In the genomic region with DNA sequence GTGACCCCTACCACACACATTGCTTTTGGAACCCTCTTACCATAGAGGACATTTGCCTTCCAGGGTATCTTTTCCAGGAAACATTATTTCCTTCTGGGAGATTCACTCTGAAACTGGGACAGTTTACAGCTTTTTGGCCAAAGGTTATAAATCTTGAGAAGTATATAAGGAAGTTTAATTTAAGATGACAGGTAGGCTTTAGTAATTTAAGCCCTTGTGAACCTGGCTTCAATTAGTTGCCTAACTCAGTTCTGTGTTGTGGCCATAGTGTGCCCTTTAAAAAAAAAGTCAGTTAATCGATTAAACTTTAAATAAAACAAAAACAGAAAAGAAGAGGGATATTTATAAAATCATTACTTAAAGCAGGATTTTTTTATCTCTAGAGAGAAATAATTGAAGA, we compare ENCODE assay signal across 2 cellular contexts.
TF ChIP-seq lines count a peak whose summit lies in the region.

No MANE protein-coding gene starts in this region.

TF ChIP-seq in IMR-90, 13 proteins besides CTCF, POLR2A, EP300 and RAD21 (continued from another document):
- TF ChIP-seq MAZ (IDR thresholded peaks at IDR 0.05; ENCODE audit: borderline replicate concordance, low read depth, low read length), result no peak
- TF ChIP-seq MAFK (IDR thresholded peaks at IDR 0.05; ENCODE audit: low read depth, low read length), result no peak
- no peak for TF ChIP-seq MXI1 (IDR thresholded peaks at IDR 0.05; ENCODE audit: borderline replicate concordance, low read depth, low read length)
- TF ChIP-seq RCOR1 (IDR thresholded peaks at IDR 0.05; ENCODE audit: insufficient replicate concordance, low read length), result no peak
- TF ChIP-seq CEBPB (IDR thresholded peaks at IDR 0.05; ENCODE audit: low read depth, low read length), result no peak
- TF ChIP-seq BHLHE40 (IDR thresholded peaks at IDR 0.05; ENCODE audit: low read depth, low read length), result no peak
- TF ChIP-seq FOS (IDR thresholded peaks at IDR 0.05; ENCODE audit: low read depth, low read length), result no peak
- TF ChIP-seq SMC3 (IDR thresholded peaks at IDR 0.05; ENCODE audit: low read depth, low read length), result no peak
- TF ChIP-seq RFX5 (IDR thresholded peaks at IDR 0.05; ENCODE audit: low read depth, low read length), result no peak
- TF ChIP-seq, protein P1, sequence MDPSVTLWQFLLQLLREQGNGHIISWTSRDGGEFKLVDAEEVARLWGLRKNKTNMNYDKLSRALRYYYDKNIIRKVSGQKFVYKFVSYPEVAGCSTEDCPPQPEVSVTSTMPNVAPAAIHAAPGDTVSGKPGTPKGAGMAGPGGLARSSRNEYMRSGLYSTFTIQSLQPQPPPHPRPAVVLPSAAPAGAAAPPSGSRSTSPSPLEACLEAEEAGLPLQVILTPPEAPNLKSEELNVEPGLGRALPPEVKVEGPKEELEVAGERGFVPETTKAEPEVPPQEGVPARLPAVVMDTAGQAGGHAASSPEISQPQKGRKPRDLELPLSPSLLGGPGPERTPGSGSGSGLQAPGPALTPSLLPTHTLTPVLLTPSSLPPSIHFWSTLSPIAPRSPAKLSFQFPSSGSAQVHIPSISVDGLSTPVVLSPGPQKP (IDR thresholded peaks at IDR 0.05; ENCODE audit: borderline replicate concordance, low read depth, low read length), result no peak

TF ChIP-seq in SK-N-SH treated with all-trans-retinoic acid at 6 μM for 48 hours, 23 proteins besides CTCF, POLR2A, EP300 and RAD21:
- TF ChIP-seq, protein P2, sequence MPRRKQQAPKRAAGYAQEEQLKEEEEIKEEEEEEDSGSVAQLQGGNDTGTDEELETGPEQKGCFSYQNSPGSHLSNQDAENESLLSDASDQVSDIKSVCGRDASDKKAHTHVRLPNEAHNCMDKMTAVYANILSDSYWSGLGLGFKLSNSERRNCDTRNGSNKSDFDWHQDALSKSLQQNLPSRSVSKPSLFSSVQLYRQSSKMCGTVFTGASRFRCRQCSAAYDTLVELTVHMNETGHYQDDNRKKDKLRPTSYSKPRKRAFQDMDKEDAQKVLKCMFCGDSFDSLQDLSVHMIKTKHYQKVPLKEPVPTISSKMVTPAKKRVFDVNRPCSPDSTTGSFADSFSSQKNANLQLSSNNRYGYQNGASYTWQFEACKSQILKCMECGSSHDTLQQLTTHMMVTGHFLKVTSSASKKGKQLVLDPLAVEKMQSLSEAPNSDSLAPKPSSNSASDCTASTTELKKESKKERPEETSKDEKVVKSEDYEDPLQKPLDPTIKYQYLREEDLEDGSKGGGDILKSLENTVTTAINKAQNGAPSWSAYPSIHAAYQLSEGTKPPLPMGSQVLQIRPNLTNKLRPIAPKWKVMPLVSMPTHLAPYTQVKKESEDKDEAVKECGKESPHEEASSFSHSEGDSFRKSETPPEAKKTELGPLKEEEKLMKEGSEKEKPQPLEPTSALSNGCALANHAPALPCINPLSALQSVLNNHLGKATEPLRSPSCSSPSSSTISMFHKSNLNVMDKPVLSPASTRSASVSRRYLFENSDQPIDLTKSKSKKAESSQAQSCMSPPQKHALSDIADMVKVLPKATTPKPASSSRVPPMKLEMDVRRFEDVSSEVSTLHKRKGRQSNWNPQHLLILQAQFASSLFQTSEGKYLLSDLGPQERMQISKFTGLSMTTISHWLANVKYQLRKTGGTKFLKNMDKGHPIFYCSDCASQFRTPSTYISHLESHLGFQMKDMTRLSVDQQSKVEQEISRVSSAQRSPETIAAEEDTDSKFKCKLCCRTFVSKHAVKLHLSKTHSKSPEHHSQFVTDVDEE (CRISPR knock-in tag; IDR thresholded peaks at IDR 0.05), result no peak
- TF ChIP-seq, protein P3, sequence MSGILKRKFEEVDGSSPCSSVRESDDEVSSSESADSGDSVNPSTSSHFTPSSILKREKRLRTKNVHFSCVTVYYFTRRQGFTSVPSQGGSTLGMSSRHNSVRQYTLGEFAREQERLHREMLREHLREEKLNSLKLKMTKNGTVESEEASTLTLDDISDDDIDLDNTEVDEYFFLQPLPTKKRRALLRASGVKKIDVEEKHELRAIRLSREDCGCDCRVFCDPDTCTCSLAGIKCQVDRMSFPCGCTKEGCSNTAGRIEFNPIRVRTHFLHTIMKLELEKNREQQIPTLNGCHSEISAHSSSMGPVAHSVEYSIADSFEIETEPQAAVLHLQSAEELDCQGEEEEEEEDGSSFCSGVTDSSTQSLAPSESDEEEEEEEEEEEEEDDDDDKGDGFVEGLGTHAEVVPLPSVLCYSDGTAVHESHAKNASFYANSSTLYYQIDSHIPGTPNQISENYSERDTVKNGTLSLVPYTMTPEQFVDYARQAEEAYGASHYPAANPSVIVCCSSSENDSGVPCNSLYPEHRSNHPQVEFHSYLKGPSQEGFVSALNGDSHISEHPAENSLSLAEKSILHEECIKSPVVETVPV (CRISPR knock-in tag; IDR thresholded peaks at IDR 0.05), result no peak
- no peak for TF ChIP-seq GLIS3 (CRISPR knock-in tag; IDR thresholded peaks at IDR 0.05)
- no peak for TF ChIP-seq CSDC2 (CRISPR knock-in tag; IDR thresholded peaks at IDR 0.05)
- no peak for TF ChIP-seq ARNTL (CRISPR knock-in tag; IDR thresholded peaks at IDR 0.05; ENCODE audit: borderline replicate concordance, low read depth)
- TF ChIP-seq ZFP30 (CRISPR knock-in tag; IDR thresholded peaks at IDR 0.05), result no peak
- TF ChIP-seq RARB (CRISPR knock-in tag; IDR thresholded peaks at IDR 0.05), result no peak
- TF ChIP-seq, protein P4, sequence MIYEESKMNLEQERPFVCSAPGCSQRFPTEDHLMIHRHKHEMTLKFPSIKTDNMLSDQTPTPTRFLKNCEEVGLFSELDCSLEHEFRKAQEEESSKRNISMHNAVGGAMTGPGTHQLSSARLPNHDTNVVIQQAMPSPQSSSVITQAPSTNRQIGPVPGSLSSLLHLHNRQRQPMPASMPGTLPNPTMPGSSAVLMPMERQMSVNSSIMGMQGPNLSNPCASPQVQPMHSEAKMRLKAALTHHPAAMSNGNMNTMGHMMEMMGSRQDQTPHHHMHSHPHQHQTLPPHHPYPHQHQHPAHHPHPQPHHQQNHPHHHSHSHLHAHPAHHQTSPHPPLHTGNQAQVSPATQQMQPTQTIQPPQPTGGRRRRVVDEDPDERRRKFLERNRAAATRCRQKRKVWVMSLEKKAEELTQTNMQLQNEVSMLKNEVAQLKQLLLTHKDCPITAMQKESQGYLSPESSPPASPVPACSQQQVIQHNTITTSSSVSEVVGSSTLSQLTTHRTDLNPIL (CRISPR knock-in tag; IDR thresholded peaks at IDR 0.05; ENCODE audit: low read depth), result no peak
- no peak for TF ChIP-seq ZNF8 (CRISPR knock-in tag; IDR thresholded peaks at IDR 0.05)
- TF ChIP-seq ZNF565 (CRISPR knock-in tag; conservative IDR thresholded peaks at IDR 0.05; ENCODE audit: low read depth), result no peak
- TF ChIP-seq, protein P5, sequence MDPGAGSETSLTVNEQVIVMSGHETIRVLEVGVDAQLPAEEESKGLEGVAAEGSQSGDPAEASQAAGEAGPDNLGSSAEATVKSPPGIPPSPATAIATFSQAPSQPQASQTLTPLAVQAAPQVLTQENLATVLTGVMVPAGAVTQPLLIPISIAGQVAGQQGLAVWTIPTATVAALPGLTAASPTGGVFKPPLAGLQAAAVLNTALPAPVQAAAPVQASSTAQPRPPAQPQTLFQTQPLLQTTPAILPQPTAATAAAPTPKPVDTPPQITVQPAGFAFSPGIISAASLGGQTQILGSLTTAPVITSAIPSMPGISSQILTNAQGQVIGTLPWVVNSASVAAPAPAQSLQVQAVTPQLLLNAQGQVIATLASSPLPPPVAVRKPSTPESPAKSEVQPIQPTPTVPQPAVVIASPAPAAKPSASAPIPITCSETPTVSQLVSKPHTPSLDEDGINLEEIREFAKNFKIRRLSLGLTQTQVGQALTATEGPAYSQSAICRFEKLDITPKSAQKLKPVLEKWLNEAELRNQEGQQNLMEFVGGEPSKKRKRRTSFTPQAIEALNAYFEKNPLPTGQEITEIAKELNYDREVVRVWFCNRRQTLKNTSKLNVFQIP (CRISPR knock-in tag; IDR thresholded peaks at IDR 0.05; ENCODE audit: borderline replicate concordance, low read depth), result no peak
- TF ChIP-seq ZC3H10 (CRISPR knock-in tag; IDR thresholded peaks at IDR 0.05), result no peak
- no peak for TF ChIP-seq TOX (CRISPR knock-in tag; IDR thresholded peaks at IDR 0.05; ENCODE audit: borderline replicate concordance)
- no peak for TF ChIP-seq ZFP3 (CRISPR knock-in tag; IDR thresholded peaks at IDR 0.05)
- TF ChIP-seq ESRRG (CRISPR knock-in tag; IDR thresholded peaks at IDR 0.05), result no peak
- no peak for TF ChIP-seq ISL1 (CRISPR knock-in tag; IDR thresholded peaks at IDR 0.05)
